Comparison of ENCODE assay signal across 7 cellular contexts in genomic region chr20:45771182-45771759, GRCh38. TPM values are rescaled to one million over a fixed set of nuclear protein-coding genes. Genes with fewer than 3 reads are reported as not detected.
DNase-seq lines count a peak whose midpoint lies in the region; ATAC-seq and TF ChIP-seq lines count a peak whose summit lies in the region.

No MANE protein-coding gene starts in this region.

- no peak for TF ChIP-seq POLR2A in adrenal gland (IDR thresholded peaks at IDR 0.05)

- ATAC-seq in aorta (ENCODE audit: low FRiP score), result peak; percentile 91

- H3K27me3 ChIP-seq in adrenal gland (no peaks in the 10 kb centered on the region), right atrium auricular region (no peaks in the 10 kb centered on the region), aorta (ENCODE audit: control insufficient read depth in 1 of 2, insufficient read depth in 2 of 2, low read length in 1 of 2) (no peaks in the 10 kb centered on the region)

- H3K27ac ChIP-seq in adrenal gland (no peak overlapping the region), right atrium auricular region (no peak overlapping the region), aorta (ENCODE audit: low read depth in 1 of 2, low read length in 2 of 2) (no peak overlapping the region)

- H3K4me1 ChIP-seq in adrenal gland (replicated peaks in 1 of 2), result peaks cover 0 to 3% of the 10 kb centered on the region in 2 donors
- peaks cover 3 to 7% of the 10 kb centered on the region in 2 donors for H3K4me1 ChIP-seq in right atrium auricular region
- H3K4me1 ChIP-seq in aorta (ENCODE audit: control insufficient read depth in 1 of 2, insufficient read depth in 2 of 2, low read length in 2 of 2), result no peaks in the 10 kb centered on the region

- H3K9me3 ChIP-seq in adrenal gland (replicated peaks in 1 of 3), result no peaks in the 10 kb centered on the region
- H3K9me3 ChIP-seq in right atrium auricular region, result no peaks in the 10 kb centered on the region
- H3K9me3 ChIP-seq in aorta (ENCODE audit: control insufficient read depth, low read length), result no peaks in the 10 kb centered on the region

- DNase-seq in NCI-H1417 treated with DMSO at 0.1 percent for 48 hours (lab: John Stamatoyannopoulos, UW) (peak; percentile 50), T follicular helper cell (ENCODE audit: low read depth) (peak; percentile 71), adrenal gland (peak; percentile 71 to 92 (median 79)), right atrium auricular region (ENCODE audit: low spot score) (peak; percentile 85), renal cortical epithelial cell (ENCODE audit: low read depth) (peak; percentile 66), aorta (peak; percentile 80 to 90)

- WGBS in adrenal gland, 4 donors, result 28 to 30% (median 29%) methylated on average over 5 of the region's 5 CpGs
- WGBS in aorta, 2 donors, result 10 to 14% methylated on average over 5 of the region's 5 CpGs

- TF ChIP-seq CTCF in GM12872 (IDR thresholded peaks at IDR 0.05; ENCODE audit: insufficient read depth, low read depth, low read length) (peak; percentile 91), adrenal gland (IDR thresholded peaks at IDR 0.05) (peak; percentile 93 to 97 (median 96)), right atrium auricular region (IDR thresholded peaks at IDR 0.05) (peak; percentile 84 to 96)

- intact Hi-C loops in adrenal gland (cut with DNase I), result loop anchor here (5.0 to 10.0 kb wide), 4 partner anchors 224 to 456 kb away; partner anchors contain the start of gene EPPIN (in 2 of the 2)
- intact Hi-C loops in aorta (cut with DNase I), result loop anchor here (1.0 to 10.0 kb wide), 4 partner anchors 326 to 452 kb away; no protein-coding TSS in a partner anchor

- H3K36me3 ChIP-seq in adrenal gland (replicated peaks in 1 of 2), result no peaks in the 10 kb centered on the region
- no peaks in the 10 kb centered on the region for H3K36me3 ChIP-seq in right atrium auricular region
- H3K36me3 ChIP-seq in aorta (ENCODE audit: control insufficient read depth in 1 of 2, insufficient read depth in 2 of 2, low read length in 1 of 2), result no peaks in the 10 kb centered on the region

- H3K4me3 ChIP-seq in adrenal gland, result no peak overlapping the region
- no peak overlapping the region for H3K4me3 ChIP-seq in right atrium auricular region
- no peak overlapping the region for H3K4me3 ChIP-seq in aorta (ENCODE audit: low read length in 2 of 2)

RNA-seq across cellular contexts. Expression of gene WFDC3, which starts 20.4 kb away (rescaled TPM):
- total RNA-seq in adrenal gland (1 to 10 TPM in 2 of 8 donors, not detected in 6; 1.8 to 1.9 TPM), right atrium auricular region (under 1 TPM in 1 of 2 donors, not detected in 1; 0.75 TPM), renal cortical epithelial cell (0.50 and 3.5 TPM in 2 replicates), aorta (1 to 10 TPM; 1.6 to 3.6 TPM)
- polyA plus RNA-seq in adrenal gland (1 to 10 TPM in 2 of 3 donors, not detected in 1; 1.3 to 3.1 TPM), aorta (1 to 10 TPM in 1 of 2 donors, not detected in 1; 1.9 TPM)

RNA-seq across cellular contexts. Expression of gene DNTTIP1, which starts 20.5 kb away (rescaled TPM):
- total RNA-seq in adrenal gland, result 10 to 100 TPM; 24.2 to 31.4 (median 27.8) TPM
- 10 to 100 TPM; 34.5 to 49.4 (median 38.4) TPM for polyA plus RNA-seq in adrenal gland
- total RNA-seq in right atrium auricular region, result 10 to 100 TPM; 13.2 to 21.6 TPM
- total RNA-seq in renal cortical epithelial cell, result 13.3 and 14.2 TPM in 2 replicates
- 10 to 100 TPM; 25.8 to 27.8 TPM for total RNA-seq in aorta
- 10 to 100 TPM; 29.3 to 30.7 TPM for polyA plus RNA-seq in aorta

RNA-seq across cellular contexts. Expression of gene UBE2C, which starts 41.2 kb away (rescaled TPM):
- 1 to 10 TPM in 7 of 8 donors, under 1 TPM in 1; 0.79 to 3.6 (median 2.2) TPM for total RNA-seq in adrenal gland
- 1 to 10 TPM; 3.8 to 4.9 (median 4.7) TPM for polyA plus RNA-seq in adrenal gland
- 1 to 10 TPM; 1.4 to 4.9 TPM for total RNA-seq in right atrium auricular region
- 0.75 and 16.7 TPM in 2 replicates for total RNA-seq in renal cortical epithelial cell
- 1 to 10 TPM; 1.0 to 1.9 TPM for total RNA-seq in aorta
- polyA plus RNA-seq in aorta, result 1 to 10 TPM in 1 of 2 donors, not detected in 1; 5.0 TPM

RNA-seq across cellular contexts. Expression of gene SPINT4, which starts 49.1 kb away (rescaled TPM):
- total RNA-seq in adrenal gland, result not detected
- not detected for polyA plus RNA-seq in adrenal gland
- total RNA-seq in right atrium auricular region, result not detected
- not detected in 2 replicates for total RNA-seq in renal cortical epithelial cell
- not detected for total RNA-seq in aorta
- polyA plus RNA-seq in aorta, result not detected

RNA-seq across cellular contexts. Expression of gene TNNC2, which starts 55.8 kb away (rescaled TPM):
- total RNA-seq in adrenal gland (1 to 10 TPM in 6 of 8 donors, not detected in 2; 1.4 to 8.4 (median 2.5) TPM), right atrium auricular region (under 1 TPM in 1 of 2 donors, not detected in 1; 0.51 TPM), renal cortical epithelial cell (not detected in 2 replicates), aorta (not detected)
- polyA plus RNA-seq in adrenal gland (10 to 100 TPM in 1 of 3 donors, 1 to 10 TPM in 2; 4.3 to 16.9 (median 8.2) TPM), aorta (10 to 100 TPM in 1 of 2 donors, 1 to 10 TPM in 1; 1.9 to 26.3 TPM)
